ENCODE assay signal across 16 cellular contexts in the genomic region with DNA sequence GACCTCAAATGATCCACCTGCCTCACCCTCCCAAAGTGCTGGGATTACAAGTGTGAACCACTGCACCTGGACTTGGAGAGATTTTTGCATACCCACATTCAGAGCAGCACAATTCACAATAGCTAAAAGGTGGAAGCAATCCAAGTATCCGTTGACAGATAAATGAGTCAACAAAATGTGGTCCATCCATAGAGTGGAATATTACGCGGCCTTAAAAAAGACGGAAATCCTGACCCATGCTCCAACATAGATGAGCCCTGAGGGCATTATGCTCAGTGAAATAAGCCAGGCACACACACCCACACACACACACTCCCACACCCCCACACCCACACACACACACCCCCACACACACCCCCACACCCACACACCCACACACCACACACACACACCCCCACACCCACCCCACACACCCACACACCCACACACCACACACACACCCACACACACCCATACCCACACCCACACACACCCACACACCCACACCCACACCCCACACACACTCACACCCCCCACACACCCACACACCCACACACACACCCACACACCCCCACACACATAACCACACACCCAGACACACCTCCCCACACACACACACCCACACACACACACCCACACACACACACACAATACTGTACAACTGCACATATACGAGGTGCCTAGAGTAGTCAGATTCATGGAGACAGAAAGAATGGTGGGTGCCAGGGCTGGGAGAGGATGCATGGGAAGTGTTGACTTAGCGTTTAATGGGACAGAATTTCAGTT.
DNase-seq lines count a peak whose midpoint lies in the region; ATAC-seq and TF ChIP-seq lines count a peak whose summit lies in the region.
"Had no signal": no experiment of that assay in that cellular context is flagged by ENCODE, and none has a peak within 500 bp of the region (broad histone marks: within the 10 kb centered on the region; RNA-seq: fewer than 3 reads in every experiment).

No MANE protein-coding gene starts in this region.

- H3K27me3 ChIP-seq in PC-3 (ENCODE audit: low read length), result no peaks in the 10 kb centered on the region

- DNase-seq in activated T-cell treated with anti-CD3 and anti-CD28 coated beads for 4 hours (peak; percentile 3), PC-3 (peak; percentile 9), mesenteric fat pad (ENCODE audit: low spot score) (peak; percentile 8), NCI-H524 (lab: John Stamatoyannopoulos, UW) (no peak)
- DNase-seq in activated T-cell treated with anti-CD3 and anti-CD28 coated beads, Interleukin-2, amount 50 U/mL, for 72 hours, result no peak
- DNase-seq: AML-193; Caco-2; CD4-positive, alpha-beta T cell; HCEC 1CT; HFFc6 had no signal

- H4K20me1 ChIP-seq in PC-3 (ENCODE audit: low read length), result no peaks in the 10 kb centered on the region

- H3K4me1 ChIP-seq in PC-3 (ENCODE audit: insufficient read depth, low read length), result no peaks in the 10 kb centered on the region
- H3K4me1 ChIP-seq: A549, Caco-2 had no signal

- H3K79me2 ChIP-seq in PC-3 (ENCODE audit: low read length), result no peaks in the 10 kb centered on the region

- H3K27ac Mint-ChIP-seq in activated T-cell treated with anti-CD3 and anti-CD28 coated beads, Interleukin-2, amount 50 U/mL, for 72 hours, result no peak overlapping the region
- H3K27ac Mint-ChIP-seq: CD4-positive, alpha-beta T cell; GM23338; HFFc6 had no signal

- POLR2A ChIA-PET in PC-3 (lab: Charles Lee; ENCODE audit: unreplicated experiment), result no interaction called here

- CTCF ChIA-PET in PC-3 (lab: Charles Lee), result no interaction called here

- H3K4me1 Mint-ChIP-seq in activated T-cell treated with anti-CD3 and anti-CD28 coated beads, Interleukin-2, amount 50 U/mL, for 72 hours (ENCODE audit: low read depth), result no peaks in the 10 kb centered on the region

- no peak overlapping the region for H3K4me3 Mint-ChIP-seq in activated T-cell treated with anti-CD3 and anti-CD28 coated beads, Interleukin-2, amount 50 U/mL, for 72 hours
- H3K4me3 Mint-ChIP-seq: CD4-positive, alpha-beta T cell; GM23338; HFFc6 had no signal

- peaks cover 0 to 2% of the 10 kb centered on the region in 2 donors for H3K9me3 Mint-ChIP-seq in activated T-cell treated with anti-CD3 and anti-CD28 coated beads, Interleukin-2, amount 50 U/mL, for 72 hours
- H3K9me3 Mint-ChIP-seq: CD4-positive, alpha-beta T cell had no signal

- H2AFZ ChIP-seq in PC-3 (ENCODE audit: low read length), result no peak overlapping the region
- H2AFZ ChIP-seq: GM23338 had no signal

- no peaks in the 10 kb centered on the region for H3K36me3 Mint-ChIP-seq in activated T-cell treated with anti-CD3 and anti-CD28 coated beads, Interleukin-2, amount 50 U/mL, for 72 hours (ENCODE audit: insufficient read depth in 2 of 2)

- H3K9me2 ChIP-seq in PC-3 (replicated peaks; ENCODE audit: low read length), result no peaks in the 10 kb centered on the region

- no peak overlapping the region for H3K9ac ChIP-seq in PC-3 (ENCODE audit: low read length)

- no peaks in the 10 kb centered on the region for H3K36me3 ChIP-seq in PC-3 (ENCODE audit: low read depth, low read length)

- no TSS peak for BruUV-seq in PC-3 (replicated peaks; lab: Mats Ljungman, UMichigan)

- no peak for TF ChIP-seq CTCF in PC-3 (conservative IDR thresholded peaks at IDR 0.05; ENCODE audit: low read depth, low read length)

- H3K27ac ChIP-seq in PC-3 (ENCODE audit: low read length), result no peak overlapping the region
- H3K27ac ChIP-seq: 22Rv1, A549, C4-2B had no signal

- no peaks in the 10 kb centered on the region for H3K27me3 Mint-ChIP-seq in activated T-cell treated with anti-CD3 and anti-CD28 coated beads, Interleukin-2, amount 50 U/mL, for 72 hours (ENCODE audit: low read depth)
- H3K27me3 Mint-ChIP-seq: CD4-positive, alpha-beta T cell had no signal

- no peaks in the 10 kb centered on the region for H3F3A ChIP-seq in PC-3 (ENCODE audit: low read length, unreplicated experiment)

- no peak overlapping the region for H3K4me2 ChIP-seq in PC-3 (ENCODE audit: low read length)
- H3K4me2 ChIP-seq: A549, GM23338 had no signal

- no peak for ATAC-seq in activated T-cell treated with anti-CD3 and anti-CD28 coated beads, Interleukin-2, amount 50 U/mL, for 72 hours (replicated peaks in 1 of 2)
- ATAC-seq in PC-3, result no peak
- no peak for ATAC-seq in HG03159 (IDR thresholded peaks at IDR 0.05; ENCODE audit: unreplicated experiment)
- no peak for ATAC-seq in HG03175 (IDR thresholded peaks at IDR 0.05; ENCODE audit: unreplicated experiment)
- ATAC-seq: A549 had no signal

- H3K9me3 ChIP-seq in PC-3 (ENCODE audit: low read length), result no peaks in the 10 kb centered on the region
- H3K9me3 ChIP-seq: A549, Caco-2 had no signal

- no peak overlapping the region for H3K4me3 ChIP-seq in PC-3 (ENCODE audit: low read length)
- H3K4me3 ChIP-seq: A549, GM23338 had no signal

- intact Hi-C loops in PC-3 (cut with micrococcal nuclease), result no loop called here

Comparison
In these comparisons a context has a peak if more than half of its experiments do, and no peak if none do; other contexts are left out.
1. DNase-seq: peak in activated T-cell treated with anti-CD3 and anti-CD28 coated beads for 4 hours (single experiment), PC-3 (single experiment) and mesenteric fat pad (single experiment); none in activated T-cell treated with anti-CD3 and anti-CD28 coated beads, Interleukin-2, amount 50 U/mL, for 72 hours (0 of 2) and NCI-H524 (0 of 2).